Comparison of ENCODE assay signal across 14 cellular contexts in the genomic region with DNA sequence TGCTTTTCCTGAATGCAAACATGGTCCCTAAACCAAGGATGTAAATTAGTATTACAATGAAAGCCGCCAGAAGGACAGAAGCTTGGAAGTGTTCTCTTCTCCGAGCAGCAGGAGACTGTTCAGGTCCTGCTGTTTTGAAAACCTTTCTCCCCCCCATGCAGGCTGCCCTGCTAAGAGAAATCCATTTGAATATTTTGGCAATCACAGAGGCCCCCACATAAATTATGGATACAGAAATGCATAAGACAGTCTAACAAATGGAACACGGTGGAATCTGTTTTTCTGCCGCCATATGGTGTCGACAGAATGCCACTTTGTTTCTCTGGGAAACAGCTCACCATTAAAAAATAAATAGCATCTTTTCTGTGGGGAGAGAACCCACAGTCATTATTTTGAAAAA.
DNase-seq lines count a peak whose midpoint lies in the region.
"Had no signal": no experiment of that assay in that cellular context is flagged by ENCODE, and none has a peak within 500 bp of the region (broad histone marks: within the 10 kb centered on the region; RNA-seq: fewer than 3 reads in every experiment).

No MANE protein-coding gene starts in this region.

- DNase-seq in NCI-H1694 (lab: John Stamatoyannopoulos, UW): peak; percentile 99
- peak; percentile 99 for DNase-seq in NCI-H524 treated with DMSO at 0.1 percent for 48 hours (lab: John Stamatoyannopoulos, UW)
- peak; percentile 50 to 85 for DNase-seq in cerebellar nuclear complex (lab: John Stamatoyannopoulos, UW)
- no peak for DNase-seq in COLO668 (lab: John Stamatoyannopoulos, UW; ENCODE audit: unreplicated experiment)
- DNase-seq in inferior parietal cortex (ENCODE audit: extremely low spot score): no peak
- DNase-seq in GF-D8 (lab: John Stamatoyannopoulos, UW): no peak
- no peak for DNase-seq in HK-2 (ENCODE audit: unreplicated experiment)
- DNase-seq: MM.1S, NCI-H1092 treated with DMSO at 0.1 percent for 48 hours, NCI-H146, NCI-H2081 treated with DMSO at 0.1 percent for 48 hours, OCI-M1, SHP77, SK-N-SH had no signal

Comparison
In these comparisons a context has a peak if more than half of its experiments do, and no peak if none do; other contexts are left out.
1. DNase-seq: peak in NCI-H1694 (single experiment), NCI-H524 treated with DMSO at 0.1 percent for 48 hours (single experiment) and cerebellar nuclear complex (2 of 2); none in COLO668 (single experiment), inferior parietal cortex (single experiment), GF-D8 (single experiment) and HK-2 (single experiment).